Comparison of ENCODE assay signal across 11 cellular contexts in genomic region chr12:93753285-93753684, GRCh38.
"Had no signal": no experiment of that assay in that cellular context is flagged by ENCODE, and none has a peak within 500 bp of the region (broad histone marks: within the 10 kb centered on the region; RNA-seq: fewer than 3 reads in every experiment).

No MANE protein-coding gene starts in this region.

- H3K4me2 ChIP-seq: GM23338 had no signal

- H3K27ac Mint-ChIP-seq: GM23338, H9 had no signal

- ATAC-seq: GM23338, HCT116 had no signal

- H3K4me3 Mint-ChIP-seq: GM23338, H9, HFFc6 had no signal

- H3K27ac ChIP-seq: GM23248 had no signal

- H3K9ac ChIP-seq: GM23248 had no signal

- FAIRE-seq: H1, H54 had no signal

- H3K4me1 ChIP-seq: HAP-1 had no signal

- H3K36me3 ChIP-seq: HAP-1 had no signal

- DNase-seq: GM23248, GOT3, H7, H9, HCEC 1CT, HFFc6 had no signal

- H3K9me3 ChIP-seq: HAP-1 had no signal

- H3K4me3 ChIP-seq: GM23248, GM23338, HAP-1 had no signal

- H2AFZ ChIP-seq: GM23248, GM23338 had no signal
